Comparison of ENCODE assay signal across 14 cellular contexts in genomic region chr16:64412578-64413280, GRCh38.
DNase-seq lines count a peak whose midpoint lies in the region; TF ChIP-seq lines count a peak whose summit lies in the region.
"Had no signal": no experiment of that assay in that cellular context is flagged by ENCODE, and none has a peak within 500 bp of the region (broad histone marks: within the 10 kb centered on the region; RNA-seq: fewer than 3 reads in every experiment).

No MANE protein-coding gene starts in this region.

- TF ChIP-seq RAD21 in SK-N-SH (IDR thresholded peaks at IDR 0.05; ENCODE audit: low read length): no peak

- H3K36me3 Mint-ChIP-seq in osteocyte (ENCODE audit: unreplicated experiment): no peaks in the 10 kb centered on the region
- H3K36me3 Mint-ChIP-seq: mesothelial cell of epicardium had no signal

- H3K4me1 ChIP-seq in SK-N-SH (ENCODE audit: control insufficient read depth in 1 of 2, insufficient read depth in 2 of 2, low read depth in 1 of 2, low read length in 1 of 2): peaks cover 0 to 8% of the 10 kb centered on the region in 2 experiments; a peak in 1 of 4 replicates
- peaks cover 1% of the 10 kb centered on the region for H3K4me1 ChIP-seq in fibroblast of lung (ENCODE audit: control insufficient read depth, extremely low read depth, insufficient read depth, low read length)

- no peak overlapping the region for H3K4me3 Mint-ChIP-seq in osteocyte (ENCODE audit: unreplicated experiment)
- H3K4me3 Mint-ChIP-seq: B cell; central memory CD8-positive, alpha-beta T cell; mesothelial cell of epicardium had no signal

- H4K20me1 ChIP-seq in SK-N-SH (ENCODE audit: insufficient read depth) (no peaks in the 10 kb centered on the region), fibroblast of lung (ENCODE audit: control insufficient read depth, extremely low read depth, insufficient read depth, low read length) (no peaks in the 10 kb centered on the region)

- no peak for TF ChIP-seq CTCF in SK-N-SH (IDR thresholded peaks at IDR 0.05)
- no peak for TF ChIP-seq CTCF in fibroblast of lung (conservative IDR thresholded peaks at IDR 0.05 in 1 of 2, IDR thresholded peaks at IDR 0.05 in 1 of 2; ENCODE audit: low read depth in 1 of 2, low read length in 2 of 2)
- no peak for TF ChIP-seq CTCF in osteocyte (IDR thresholded peaks at IDR 0.05)

- H3K27ac ChIP-seq in SK-N-SH (ENCODE audit: low read depth in 2 of 2, low read length in 1 of 2) (peak overlapping the region in 1 of 2 experiments; percentile 72; a peak in 2 of 4 replicates), fibroblast of lung (ENCODE audit: insufficient read depth, low read length) (no peak overlapping the region)
- H3K27ac ChIP-seq: epithelial cell of prostate had no signal

- no peak for TF ChIP-seq EP300 in SK-N-SH (IDR thresholded peaks at IDR 0.05; ENCODE audit: borderline replicate concordance in 1 of 2, low read depth in 1 of 2, low read length in 1 of 2)

- H2AFZ ChIP-seq in SK-N-SH (ENCODE audit: low read depth) (peak overlapping the region; percentile 44; the same call in 1 of the 2 replicates), fibroblast of lung (ENCODE audit: low read length) (no peak overlapping the region)

- H3K27ac Mint-ChIP-seq in osteocyte (ENCODE audit: unreplicated experiment): peak overlapping the region; percentile 87
- H3K27ac Mint-ChIP-seq: B cell, mesothelial cell of epicardium had no signal

- POLR2A ChIA-PET in SK-N-SH (lab: Yijun Ruan, JAX): no interaction called here

- H3K79me2 ChIP-seq in SK-N-SH (ENCODE audit: insufficient read depth): no peaks in the 10 kb centered on the region
- no peaks in the 10 kb centered on the region for H3K79me2 ChIP-seq in fibroblast of lung (ENCODE audit: control insufficient read depth, insufficient read depth, low read length)

- DNase-seq in ELR (ENCODE audit: low read depth) (peak; percentile 29), SK-N-SH (no peak), fibroblast of lung (ENCODE audit: low read depth in 2 of 2) (peak; percentile 30 to 81), osteocyte (ENCODE audit: extremely low spot score, unreplicated experiment) (no peak), H4 (ENCODE audit: low spot score) (no peak), NCI-H2107 treated with DMSO at 0.1 percent for 48 hours (lab: John Stamatoyannopoulos, UW; ENCODE audit: unreplicated experiment) (no peak)
- no peak for DNase-seq in stimulated activated CD4-positive, alpha-beta T cell treated with anti-CD3 and anti-CD28 coated beads, Interleukin-1b, Interleukin-23, amount 100 ng/mL, for 48 hours
- DNase-seq in activated CD4-positive, alpha-beta T cell treated with anti-CD3 and anti-CD28 coated beads, Interleukin-2, amount 50 U/mL, for 48 hours: no peak
- DNase-seq: activated naive CD4-positive, alpha-beta T cell; NCI-H226 had no signal

- no peaks in the 10 kb centered on the region for H3K9me2 ChIP-seq in SK-N-SH

- no peaks in the 10 kb centered on the region for H3K27me3 Mint-ChIP-seq in osteocyte (ENCODE audit: unreplicated experiment)
- H3K27me3 Mint-ChIP-seq: B cell; central memory CD8-positive, alpha-beta T cell had no signal

- peaks cover 14% of the 10 kb centered on the region for H3F3A ChIP-seq in SK-N-SH (replicated peaks; ENCODE audit: insufficient read depth)

- H3K9me3 Mint-ChIP-seq in osteocyte (ENCODE audit: unreplicated experiment): no peaks in the 10 kb centered on the region

- no peak overlapping the region for H3K9ac ChIP-seq in SK-N-SH
- no peak overlapping the region for H3K9ac ChIP-seq in fibroblast of lung (ENCODE audit: insufficient read depth, low read length)

- 61% methylated on average over 2 of the region's 2 CpGs for WGBS in SK-N-SH (ENCODE audit: low lambda C conversion rate)

- no peaks in the 10 kb centered on the region for H3K27me3 ChIP-seq in SK-N-SH (ENCODE audit: insufficient read depth)
- H3K27me3 ChIP-seq in fibroblast of lung (ENCODE audit: control insufficient read depth, insufficient read depth, low read length): no peaks in the 10 kb centered on the region

- H3K4me3 ChIP-seq in SK-N-SH (ENCODE audit: low read depth in 2 of 2, low read length in 1 of 2) (no peak overlapping the region), fibroblast of lung (replicated peaks in 1 of 4; ENCODE audit: control extremely low read depth in 1 of 4, insufficient read depth in 1 of 4, low read depth in 3 of 4, low read length in 4 of 4) (no peak overlapping the region)

- CTCF ChIA-PET in SK-N-SH (lab: Yijun Ruan, JAX): no interaction called here

- peaks cover 73% of the 10 kb centered on the region for H3K4me1 Mint-ChIP-seq in osteocyte (ENCODE audit: unreplicated experiment)
- H3K4me1 Mint-ChIP-seq: B cell; central memory CD8-positive, alpha-beta T cell; mesothelial cell of epicardium had no signal

- H3K9me3 ChIP-seq in SK-N-SH (no peaks in the 10 kb centered on the region), fibroblast of lung (ENCODE audit: control insufficient read depth, insufficient read depth, low read depth, low read length) (no peaks in the 10 kb centered on the region)

- H3K4me2 ChIP-seq in SK-N-SH (no peak overlapping the region), fibroblast of lung (ENCODE audit: extremely low read depth, insufficient read depth, low read length) (no peak overlapping the region)

- H3K36me3 ChIP-seq in SK-N-SH (replicated peaks in 1 of 2; ENCODE audit: control insufficient read depth in 1 of 2, insufficient read depth in 2 of 2, low read length in 1 of 2): no peaks in the 10 kb centered on the region
- H3K36me3 ChIP-seq in fibroblast of lung (ENCODE audit: control insufficient read depth, insufficient read depth, low read length): no peaks in the 10 kb centered on the region

TF ChIP-seq in SK-N-SH, 30 proteins besides CTCF, POLR2A, EP300 and RAD21:
- TF ChIP-seq TEAD4 (IDR thresholded peaks at IDR 0.05; ENCODE audit: borderline replicate concordance, insufficient read depth) (no peak), PBX3 (IDR thresholded peaks at IDR 0.05) (peak; percentile 49), TCF12 (IDR thresholded peaks at IDR 0.05) (peak; percentile 12; the same call in 1 of the 2 replicates)

Comparison
In these comparisons a context has a peak if more than half of its experiments do, and no peak if none do; other contexts are left out.
1. DNase-seq: peak in ELR (single experiment) and fibroblast of lung (2 of 2); none in SK-N-SH (single experiment), osteocyte (single experiment), stimulated activated CD4-positive, alpha-beta T cell treated with anti-CD3 and anti-CD28 coated beads, Interleukin-1b, Interleukin-23, amount 100 ng/mL, for 48 hours (single experiment), H4 (single experiment), activated CD4-positive, alpha-beta T cell treated with anti-CD3 and anti-CD28 coated beads, Interleukin-2, amount 50 U/mL, for 48 hours (0 of 2) and NCI-H2107 treated with DMSO at 0.1 percent for 48 hours (single experiment).